ENCODE assay signal across 8 cellular contexts in genomic region chr3:111967651-111968274, GRCh38. TPM values are rescaled to one million over a fixed set of nuclear protein-coding genes. Genes with fewer than 3 reads are reported as not detected.
DNase-seq lines count a peak whose midpoint lies in the region; ATAC-seq and TF ChIP-seq lines count a peak whose summit lies in the region.

No MANE protein-coding gene starts in this region.

- TF ChIP-seq POLR2A in heart left ventricle (IDR thresholded peaks at IDR 0.05) = no peak
- TF ChIP-seq POLR2A in vagina (IDR thresholded peaks at IDR 0.05) = no peak

- peak; percentile 78 for TF ChIP-seq CTCF in GM12874 (IDR thresholded peaks at IDR 0.05; ENCODE audit: insufficient read depth, low read depth, low read length)
- TF ChIP-seq CTCF in heart left ventricle (IDR thresholded peaks at IDR 0.05) = peak; percentile 78 to 95 (median 88)
- peak; percentile 83 to 88 (median 85) for TF ChIP-seq CTCF in vagina (IDR thresholded peaks at IDR 0.05)

- H3K4me3 Mint-ChIP-seq in activated naive CD8-positive, alpha-beta T cell treated with anti-CD3 and anti-CD28 coated beads, Interleukin-2, amount 10 ng/mL, durations not matched to agents 7 days and 5 days = peak overlapping the region; percentile 6

- H3K4me1 Mint-ChIP-seq in activated naive CD8-positive, alpha-beta T cell treated with anti-CD3 and anti-CD28 coated beads, Interleukin-2, amount 10 ng/mL, durations not matched to agents 7 days and 5 days = peaks cover 6% of the 10 kb centered on the region

- H3K27ac ChIP-seq in heart left ventricle (peak overlapping the region in 11 of 12 donors; percentile 24 to 68 (median 58)), vagina (peak overlapping the region; percentile 6)

- DNase-seq in NCI-H128 (lab: John Stamatoyannopoulos, UW; ENCODE audit: unreplicated experiment) = peak; percentile 66
- peak; percentile 88 for DNase-seq in SKM-1 treated with dmso at 0.1 percent for 144 hours (lab: John Stamatoyannopoulos, UW; ENCODE audit: unreplicated experiment)
- peak; percentile 71 for DNase-seq in activated naive CD8-positive, alpha-beta T cell treated with anti-CD3 and anti-CD28 coated beads, Interleukin-2, amount 10 ng/mL, durations not matched to agents 7 days and 5 days
- peak; percentile 74 to 89 (median 82) for DNase-seq in heart left ventricle
- peak; percentile 71 for DNase-seq in pulmonary artery endothelial cell (ENCODE audit: low read depth, low spot score)
- DNase-seq in vagina (ENCODE audit: extremely low spot score in 2 of 2) = no peak

- peaks cover 0 to 47% (median 25%) of the 10 kb centered on the region in 12 donors for H3K4me1 ChIP-seq in heart left ventricle
- peaks cover 7% of the 10 kb centered on the region for H3K4me1 ChIP-seq in vagina

- peaks cover 4% of the 10 kb centered on the region for H3K27me3 Mint-ChIP-seq in activated naive CD8-positive, alpha-beta T cell treated with anti-CD3 and anti-CD28 coated beads, Interleukin-2, amount 10 ng/mL, durations not matched to agents 7 days and 5 days

- no peaks in the 10 kb centered on the region for H3K9me3 ChIP-seq in heart left ventricle
- no peaks in the 10 kb centered on the region for H3K9me3 ChIP-seq in vagina

- no peak overlapping the region for H3K27ac Mint-ChIP-seq in activated naive CD8-positive, alpha-beta T cell treated with anti-CD3 and anti-CD28 coated beads, Interleukin-2, amount 10 ng/mL, durations not matched to agents 7 days and 5 days

- H3K36me3 ChIP-seq in heart left ventricle (peaks cover 0 to 96% (median 20%) of the 10 kb centered on the region in 9 donors), vagina (peaks cover 0 to 7% of the 10 kb centered on the region in 2 donors)

- H3K36me3 Mint-ChIP-seq in activated naive CD8-positive, alpha-beta T cell treated with anti-CD3 and anti-CD28 coated beads, Interleukin-2, amount 10 ng/mL, durations not matched to agents 7 days and 5 days = no peaks in the 10 kb centered on the region

- H3K4me3 ChIP-seq in heart left ventricle = no peak overlapping the region
- H3K4me3 ChIP-seq in vagina = no peak overlapping the region

- no peaks in the 10 kb centered on the region for H3K27me3 ChIP-seq in heart left ventricle
- no peaks in the 10 kb centered on the region for H3K27me3 ChIP-seq in vagina

- intact Hi-C loops in heart left ventricle (cut with DNase I) (loop anchor here (1.0 to 5.0 kb wide), 13 partner anchors 35 to 300 kb away; partner anchors contain the start of gene PHLDB2 (in 1 of the 10)), vagina (cut with DNase I) (loop anchor here (5.0 to 10.0 kb wide), 2 partner anchors 103 to 250 kb away; no protein-coding TSS in a partner anchor)

- ATAC-seq in HG02759 (IDR thresholded peaks at IDR 0.05; ENCODE audit: unreplicated experiment) (peak; percentile 98), heart left ventricle (peak; percentile 50 to 84 (median 76))
- ATAC-seq in activated naive CD8-positive, alpha-beta T cell treated with anti-CD3 and anti-CD28 coated beads, Interleukin-2, amount 10 ng/mL, durations not matched to agents 7 days and 5 days (ENCODE audit: low read depth) = peak; percentile 94

- POLR2A ChIA-PET in activated naive CD8-positive, alpha-beta T cell treated with anti-CD3 and anti-CD28 coated beads, Interleukin-2, amount 10 ng/mL, durations not matched to agents 7 days and 5 days (lab: Charles Lee) = interaction anchor here (1.3 kb wide), 1 partner anchor 10 kb away, joined by 9 read pairs; the partner anchor contains the start of gene ABHD10

- no peaks in the 10 kb centered on the region for H3K9me3 Mint-ChIP-seq in activated naive CD8-positive, alpha-beta T cell treated with anti-CD3 and anti-CD28 coated beads, Interleukin-2, amount 10 ng/mL, durations not matched to agents 7 days and 5 days

- 8 to 15% (median 11%) methylated on average over 8 of the region's 8 CpGs for WGBS in heart left ventricle, 4 donors

RNA-seq across cellular contexts. Expression of gene ABHD10, which starts 11.1 kb away (rescaled TPM):
- total RNA-seq in activated naive CD8-positive, alpha-beta T cell treated with anti-CD3 and anti-CD28 coated beads, Interleukin-2, amount 10 ng/mL, durations not matched to agents 7 days and 5 days = 10 to 100 TPM; 39.4 to 40.4 TPM
- 10 to 100 TPM; 26.5 to 50.1 (median 41.8) TPM for total RNA-seq in heart left ventricle
- polyA plus RNA-seq in heart left ventricle = 10 to 100 TPM; 13.5 to 40.0 TPM
- 38.0 and 49.4 TPM in 2 replicates for total RNA-seq in pulmonary artery endothelial cell
- 10.8 TPM for total RNA-seq in vagina

RNA-seq across cellular contexts. Expression of gene TAGLN3, which starts 31.0 kb away (rescaled TPM):
- not detected for total RNA-seq in activated naive CD8-positive, alpha-beta T cell treated with anti-CD3 and anti-CD28 coated beads, Interleukin-2, amount 10 ng/mL, durations not matched to agents 7 days and 5 days
- 1 to 10 TPM in 1 of 9 donors, under 1 TPM in 4, not detected in 4; 0.66 to 1.7 (median 0.86) TPM for total RNA-seq in heart left ventricle
- polyA plus RNA-seq in heart left ventricle = under 1 TPM; 0.25 to 0.38 TPM
- total RNA-seq in pulmonary artery endothelial cell = 0.07 TPM in 1 of 2 replicates, not detected in the other
- 3.9 TPM for total RNA-seq in vagina

Comparison
In these comparisons a context has a peak if more than half of its experiments do, and no peak if none do; other contexts are left out.
1. DNase-seq: peak in NCI-H128 (single experiment), SKM-1 treated with dmso at 0.1 percent for 144 hours (single experiment), activated naive CD8-positive, alpha-beta T cell treated with anti-CD3 and anti-CD28 coated beads, Interleukin-2, amount 10 ng/mL, durations not matched to agents 7 days and 5 days (single experiment), heart left ventricle (5 of 5) and pulmonary artery endothelial cell (single experiment); none in vagina (0 of 2).
2. Peak in every context shown above with its lines, with median percentiles within 50 percentile points of each other: CTCF ChIP-seq and ATAC-seq.